Comparison of ENCODE assay signal across 9 cellular contexts in the genomic region with DNA sequence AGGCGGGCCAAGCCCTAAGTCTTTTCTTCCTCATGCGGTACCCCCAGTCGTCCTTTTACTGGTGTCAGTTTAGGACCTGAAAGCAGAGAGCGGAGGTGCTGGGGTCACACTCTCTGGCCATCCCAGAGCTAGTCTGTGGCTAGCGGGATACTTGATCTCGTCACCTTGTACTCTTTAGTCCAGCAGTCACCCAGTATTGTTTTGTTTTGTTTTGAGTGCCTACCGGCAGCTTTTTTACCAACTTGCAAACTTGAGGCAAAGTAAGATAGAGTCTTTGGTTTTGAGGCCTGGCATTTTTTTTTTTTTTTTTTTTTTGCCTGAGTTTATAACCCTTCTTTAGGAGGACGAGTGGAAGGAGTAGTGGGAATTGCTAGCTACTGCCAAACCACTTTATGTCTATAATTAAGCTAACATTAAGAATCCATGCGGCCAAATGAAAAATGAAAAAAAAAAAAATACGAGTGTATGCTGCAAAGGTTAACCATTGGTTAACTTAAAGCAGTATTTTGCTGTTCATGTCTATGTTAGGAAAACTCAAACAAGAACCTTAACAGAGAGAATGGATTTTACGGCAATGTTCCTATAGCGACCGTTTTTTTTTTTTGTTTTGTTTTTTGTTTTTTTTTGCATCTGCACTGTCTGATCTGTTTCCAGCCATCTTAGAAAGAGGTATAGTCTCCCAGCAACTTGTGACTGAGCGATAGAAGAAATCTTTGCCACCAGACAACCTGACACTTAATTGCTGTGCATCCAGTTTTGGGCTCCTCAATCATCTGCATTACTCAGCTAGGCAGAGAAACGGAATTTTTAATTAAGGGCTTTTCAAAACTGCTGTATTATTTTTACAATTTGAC. TPM values are rescaled to one million over a fixed set of nuclear protein-coding genes. Genes with fewer than 3 reads are reported as not detected.
DNase-seq lines count a peak whose midpoint lies in the region; ATAC-seq and TF ChIP-seq lines count a peak whose summit lies in the region.
"Had no signal": no experiment of that assay in that cellular context is flagged by ENCODE, and none has a peak within 500 bp of the region (broad histone marks: within the 10 kb centered on the region; RNA-seq: fewer than 3 reads in every experiment).

No MANE protein-coding gene starts in this region.

- H3K9me3 ChIP-seq in thoracic aorta: no peaks in the 10 kb centered on the region

- no peaks in the 10 kb centered on the region for H3K36me3 ChIP-seq in thoracic aorta

- H3K4me1 ChIP-seq in thoracic aorta (ENCODE audit: control insufficient read depth in 1 of 2, low read depth in 2 of 2): peaks cover 48 to 65% of the 10 kb centered on the region in 2 donors

- H3K4me3 ChIP-seq in astrocyte of the spinal cord (ENCODE audit: low read depth, low read length): peak overlapping the region; percentile 88
- peak overlapping the region; percentile 81 for H3K4me3 ChIP-seq in thoracic aorta

- in situ Hi-C loops in astrocyte of the spinal cord (cut with HindIII; ENCODE audit: low sequenced_read_pairs): no loop called here

- H3K27ac ChIP-seq in C4-2B: peak overlapping the region; percentile 94
- H3K27ac ChIP-seq in thoracic aorta: peak overlapping the region; percentile 92 to 97

- TF ChIP-seq CTCF in C4-2B (conservative IDR thresholded peaks at IDR 0.05) (peak; percentile 26), astrocyte of the spinal cord (IDR thresholded peaks at IDR 0.05; ENCODE audit: low read depth, low read length) (no peak), thoracic aorta (IDR thresholded peaks at IDR 0.05) (no peak)

- ATAC-seq in GM21360 (IDR thresholded peaks at IDR 0.05; ENCODE audit: unreplicated experiment): peak; percentile 8
- ATAC-seq in thoracic aorta (ENCODE audit: insufficient number of reproducible peaks, low FRiP score, low read depth): no peak
- no peak for ATAC-seq in HG02763 (IDR thresholded peaks at IDR 0.05; ENCODE audit: unreplicated experiment)

- DNase-seq in KG1 (lab: John Stamatoyannopoulos, UW) (peak; percentile 39), astrocyte of the spinal cord (ENCODE audit: low read depth, low spot score) (peak; percentile 31), kidney glomerular epithelial cell (lab: John Stamatoyannopoulos, UW) (peak; percentile 19), thoracic aorta (ENCODE audit: low spot score) (no peak), hippocampal formation (lab: John Stamatoyannopoulos, UW) (no peak)

- no peaks in the 10 kb centered on the region for H3K27me3 ChIP-seq in thoracic aorta (replicated peaks; ENCODE audit: insufficient read depth)

RNA-seq across cellular contexts. Expression of a gene that starts 56.8 kb away (rescaled TPM):
- not detected for total RNA-seq in thoracic aorta
- total RNA-seq: T-helper 1 cell treated with Interleukin-12 subunit alpha and Interleukin-12 subunit beta and Interleukin-4 antibody, amounts not matched to agents 30 ng/mL and 1 ng/mL, for 36 hours had no signal

Comparison
In these comparisons a context has a peak if more than half of its experiments do, and no peak if none do; other contexts are left out.
1. DNase-seq: peak in KG1 (single experiment), astrocyte of the spinal cord (single experiment) and kidney glomerular epithelial cell (single experiment); none in thoracic aorta (single experiment) and hippocampal formation (0 of 2).